In genomic region chr18:48540329-48541025, GRCh38 we compare ENCODE assay signal across 7 cellular contexts. TPM values are rescaled to one million over a fixed set of nuclear protein-coding genes. Genes with fewer than 3 reads are reported as not detected.
DNase-seq lines count a peak whose midpoint lies in the region; ATAC-seq and TF ChIP-seq lines count a peak whose summit lies in the region.

No MANE protein-coding gene starts in this region.

- peak overlapping the region; percentile 78 for H3K4me3 Mint-ChIP-seq in natural killer cell treated with Interleukin-12 subunit alpha and Interleukin-12 subunit beta and Interleukin-15 and Interleukin-18, amount 100 ng/mL, for 72 hours

- H3F3A ChIP-seq in PC-9 (ENCODE audit: insufficient read depth, low read depth) = peaks cover 25% of the 10 kb centered on the region

- POLR2A ChIA-PET in PC-9 (lab: Charles Lee; ENCODE audit: unreplicated experiment) = no interaction called here

- H3K27ac Mint-ChIP-seq in natural killer cell treated with Interleukin-12 subunit alpha and Interleukin-12 subunit beta and Interleukin-15 and Interleukin-18, amount 100 ng/mL, for 72 hours = no peak overlapping the region

- intact Hi-C loops in PC-9 (cut with micrococcal nuclease; ENCODE audit: unreplicated experiment) (no loop called here), upper lobe of right lung (cut with DNase I) (no loop called here)

- H3K4me3 ChIP-seq in PC-9 (peak overlapping the region; percentile 97), upper lobe of right lung (peak overlapping the region; percentile 75)

- H3K36me3 Mint-ChIP-seq in natural killer cell treated with Interleukin-12 subunit alpha and Interleukin-12 subunit beta and Interleukin-15 and Interleukin-18, amount 100 ng/mL, for 72 hours = no peaks in the 10 kb centered on the region

- BruUV-seq in PC-9 (replicated peaks; lab: Mats Ljungman, UMichigan) = no TSS peak

- H2AFZ ChIP-seq in PC-9 = peak overlapping the region; percentile 95

- H3K4me1 ChIP-seq in PC-9 (replicated peaks; ENCODE audit: insufficient read depth) (peaks cover 34% of the 10 kb centered on the region), foreskin keratinocyte (peaks cover 13% of the 10 kb centered on the region), upper lobe of right lung (peaks cover 14% of the 10 kb centered on the region)

- peak in 1 of 2 experiments; percentile 41 for DNase-seq in PC-9
- DNase-seq in activated gamma-delta T cell (lab: John Stamatoyannopoulos, UW) = peak; percentile 37
- DNase-seq in foreskin keratinocyte = peak; percentile 51 to 71
- DNase-seq in natural killer cell treated with Interleukin-12 subunit alpha and Interleukin-12 subunit beta and Interleukin-15 and Interleukin-18, amount 100 ng/mL, for 72 hours (ENCODE audit: low spot score) = no peak
- DNase-seq in upper lobe of right lung = peak; percentile 86

- no peaks in the 10 kb centered on the region for H3K9me3 ChIP-seq in PC-9 (ENCODE audit: insufficient read depth, low read depth)
- no peaks in the 10 kb centered on the region for H3K9me3 ChIP-seq in upper lobe of right lung

- peak; percentile 56 for ATAC-seq in GM18498 (IDR thresholded peaks at IDR 0.05; ENCODE audit: unreplicated experiment)
- ATAC-seq in HG03095 (IDR thresholded peaks at IDR 0.05; ENCODE audit: unreplicated experiment) = peak; percentile 35
- ATAC-seq in foreskin keratinocyte = peak; percentile 36
- ATAC-seq in natural killer cell treated with Interleukin-12 subunit alpha and Interleukin-12 subunit beta and Interleukin-15 and Interleukin-18, amount 100 ng/mL, for 72 hours = peak; percentile 57 to 63
- ATAC-seq in upper lobe of right lung = peak; percentile 64

- H3K27me3 ChIP-seq in PC-9 (ENCODE audit: insufficient read depth, low read depth) (no peaks in the 10 kb centered on the region), foreskin keratinocyte (no peaks in the 10 kb centered on the region), upper lobe of right lung (no peaks in the 10 kb centered on the region)

- peak overlapping the region; percentile 55 for H3K27ac ChIP-seq in PC-9
- H3K27ac ChIP-seq in foreskin keratinocyte = peak overlapping the region; percentile 25
- peak overlapping the region; percentile 77 for H3K27ac ChIP-seq in upper lobe of right lung

- CTCF ChIA-PET in PC-9 (lab: Charles Lee) = no interaction called here

- TF ChIP-seq CTCF in PC-9 (conservative IDR thresholded peaks at IDR 0.05) = no peak
- peak; percentile 26 for TF ChIP-seq CTCF in foreskin keratinocyte (conservative IDR thresholded peaks at IDR 0.05)
- peak; percentile 16 for TF ChIP-seq CTCF in upper lobe of right lung (IDR thresholded peaks at IDR 0.05)

- H3K36me3 ChIP-seq in PC-9 (ENCODE audit: low read depth) = no peaks in the 10 kb centered on the region
- H3K36me3 ChIP-seq in upper lobe of right lung = no peaks in the 10 kb centered on the region

- peaks cover 20% of the 10 kb centered on the region for H3K79me2 ChIP-seq in PC-9 (ENCODE audit: low read depth)

- H3K4me2 ChIP-seq in PC-9 = peak overlapping the region; percentile 99

- H3K4me1 Mint-ChIP-seq in natural killer cell treated with Interleukin-12 subunit alpha and Interleukin-12 subunit beta and Interleukin-15 and Interleukin-18, amount 100 ng/mL, for 72 hours (ENCODE audit: low read depth in 2 of 2) = peaks cover 4 to 8% of the 10 kb centered on the region in 2 donors

- H4K20me1 ChIP-seq in PC-9 (ENCODE audit: insufficient read depth) = no peaks in the 10 kb centered on the region

- no peaks in the 10 kb centered on the region for H3K9me3 Mint-ChIP-seq in natural killer cell treated with Interleukin-12 subunit alpha and Interleukin-12 subunit beta and Interleukin-15 and Interleukin-18, amount 100 ng/mL, for 72 hours

- H3K27me3 Mint-ChIP-seq in natural killer cell treated with Interleukin-12 subunit alpha and Interleukin-12 subunit beta and Interleukin-15 and Interleukin-18, amount 100 ng/mL, for 72 hours = peaks cover 9 to 17% of the 10 kb centered on the region in 2 donors

- no peaks in the 10 kb centered on the region for H3K9me2 ChIP-seq in PC-9 (ENCODE audit: insufficient read depth)

RNA-seq across cellular contexts. Expression of gene CTIF, which starts 1.6 kb away (rescaled TPM):
- total RNA-seq in PC-9 (2021) (17.0 and 26.2 TPM in 2 replicates), foreskin keratinocyte (22.3 TPM in 2 replicates), upper lobe of right lung (72.4 TPM)
- 20.8 and 22.1 TPM in 2 replicates for polyA plus RNA-seq in foreskin keratinocyte
- total RNA-seq in natural killer cell treated with Interleukin-12 subunit alpha and Interleukin-12 subunit beta and Interleukin-15 and Interleukin-18, amount 100 ng/mL, for 72 hours = 10 to 100 TPM in 1 of 2 donors, 1 to 10 TPM in 1; 8.4 to 13.0 TPM

Comparison
In these comparisons a context has a peak if more than half of its experiments do, and no peak if none do; other contexts are left out.
1. H3K27ac ChIP-seq: peak in every context shown above with its lines; median percentile 77 in upper lobe of right lung; 55 in PC-9; 25 in foreskin keratinocyte.